Comparison of ENCODE assay signal across 13 cellular contexts in the genomic region with DNA sequence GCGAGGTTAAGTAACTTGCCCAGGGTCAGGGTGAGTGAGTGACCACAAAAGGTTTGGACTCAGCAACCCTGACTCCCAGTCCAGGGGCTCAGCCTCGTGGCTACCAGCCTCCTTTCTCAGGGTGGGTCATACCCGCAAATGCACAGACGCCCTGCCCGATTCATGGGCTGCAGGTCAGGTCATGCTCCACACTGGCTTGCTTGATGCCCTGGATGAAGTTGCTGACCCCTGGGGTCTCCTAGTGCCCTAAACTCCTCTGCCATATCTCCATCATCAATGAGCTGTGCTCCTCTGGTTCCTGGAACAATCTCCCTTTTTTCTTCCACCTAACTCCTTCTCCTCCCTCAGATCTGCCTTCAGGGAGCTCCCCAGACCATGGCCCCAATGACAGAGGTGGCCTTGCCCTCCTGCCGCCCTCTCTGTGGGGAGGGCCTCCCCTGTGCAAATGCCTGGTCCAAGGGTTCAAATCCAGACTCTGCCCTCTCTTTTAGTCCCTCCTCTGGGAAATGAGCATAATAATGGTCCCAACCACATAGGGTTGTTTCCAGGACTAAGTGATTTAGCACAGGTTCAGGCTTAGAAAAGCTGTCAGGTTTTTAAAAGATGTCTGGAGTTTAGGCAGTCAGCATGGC.
DNase-seq lines count a peak whose midpoint lies in the region; ATAC-seq and TF ChIP-seq lines count a peak whose summit lies in the region.
"Had no signal": no experiment of that assay in that cellular context is flagged by ENCODE, and none has a peak within 500 bp of the region (broad histone marks: within the 10 kb centered on the region; RNA-seq: fewer than 3 reads in every experiment).

No MANE protein-coding gene starts in this region.

- peaks cover 12 to 21% of the 10 kb centered on the region in 2 donors for H3K4me1 ChIP-seq in lung (ENCODE audit: control insufficient read depth in 2 of 2, insufficient read depth in 2 of 2, low read length in 2 of 2)
- peaks cover 3% of the 10 kb centered on the region for H3K4me1 ChIP-seq in effector memory CD4-positive, alpha-beta T cell (ENCODE audit: control insufficient read depth, insufficient read depth, low read length, poor library complexity, severe bottlenecking)

- no peak for ATAC-seq in left ventricle myocardium superior
- ATAC-seq in lung (ENCODE audit: insufficient read depth, low FRiP score): no peak
- no peak for ATAC-seq in HG02798 (IDR thresholded peaks at IDR 0.05; ENCODE audit: poor library complexity, unreplicated experiment)
- ATAC-seq: Panc1 had no signal

- WGBS in lung, 2 donors: 81 to 83% methylated on average over 6 of the region's 6 CpGs

- H3K27me3 ChIP-seq in WERI-Rb-1 (ENCODE audit: insufficient read depth, low read depth, severe bottlenecking) (no peaks in the 10 kb centered on the region), lung (ENCODE audit: control insufficient read depth, insufficient read depth) (no peaks in the 10 kb centered on the region)
- no peaks in the 10 kb centered on the region for H3K27me3 ChIP-seq in effector memory CD4-positive, alpha-beta T cell (replicated peaks; ENCODE audit: control insufficient read depth, insufficient read depth, low read length, poor library complexity, severe bottlenecking)
- H3K27me3 ChIP-seq: uterus had no signal

- H3K4me3 ChIP-seq in WERI-Rb-1 (ENCODE audit: low read depth, low read length): no peak overlapping the region
- no peak overlapping the region for H3K4me3 ChIP-seq in lung
- H3K4me3 ChIP-seq in effector memory CD4-positive, alpha-beta T cell (ENCODE audit: insufficient read depth, low read depth, low read length, poor library complexity, severe bottlenecking): no peak overlapping the region
- H3K4me3 ChIP-seq: uterus had no signal

- intact Hi-C loops in cardiac septum (cut with DNase I) (loop anchor here (5.0 kb wide), 1 partner anchor 138 kb away; no protein-coding TSS in a partner anchor), left ventricle myocardium superior (cut with micrococcal nuclease) (no loop called here)

- H3K27ac ChIP-seq in WERI-Rb-1 (no peak overlapping the region), lung (ENCODE audit: low read depth in 1 of 2, low read length in 1 of 2) (no peak overlapping the region)
- no peak overlapping the region for H3K27ac ChIP-seq in effector memory CD4-positive, alpha-beta T cell (ENCODE audit: insufficient read depth, low read length, poor library complexity, severe bottlenecking)

- H3K36me3 ChIP-seq in WERI-Rb-1 (no peaks in the 10 kb centered on the region), lung (ENCODE audit: control insufficient read depth in 2 of 2, insufficient read depth in 2 of 2, low read length in 2 of 2) (no peaks in the 10 kb centered on the region)
- H3K36me3 ChIP-seq in effector memory CD4-positive, alpha-beta T cell (ENCODE audit: control insufficient read depth, insufficient read depth, low read length): no peaks in the 10 kb centered on the region
- H3K36me3 ChIP-seq: uterus had no signal

- DNase-seq in cardiac septum (ENCODE audit: low spot score) (peak; percentile 68), left ventricle myocardium superior (no peak), WERI-Rb-1 (peak; percentile 4), lung (ENCODE audit: low spot score) (peak; percentile 21), GM20000 (ENCODE audit: low spot score) (no peak), COLO829 (ENCODE audit: low spot score) (no peak)
- no peak for DNase-seq in effector memory CD4-positive, alpha-beta T cell
- DNase-seq: GDM1, naive B cell, NCI-H2227 treated with DMSO at 0.1 percent for 48 hours had no signal

- no peaks in the 10 kb centered on the region for H3K9me3 ChIP-seq in WERI-Rb-1 (ENCODE audit: severe bottlenecking)
- peaks cover 0 to 3% of the 10 kb centered on the region in 2 donors for H3K9me3 ChIP-seq in lung (ENCODE audit: control insufficient read depth in 2 of 2, insufficient read depth in 1 of 2, low read length in 1 of 2)
- H3K9me3 ChIP-seq in effector memory CD4-positive, alpha-beta T cell (ENCODE audit: control insufficient read depth, low read length): no peaks in the 10 kb centered on the region
- H3K9me3 ChIP-seq: uterus had no signal

- TF ChIP-seq CTCF in WERI-Rb-1 (IDR thresholded peaks at IDR 0.05; ENCODE audit: low read depth, low read length) (no peak), lung (IDR thresholded peaks at IDR 0.05; ENCODE audit: control extremely low read depth, extremely low read depth) (no peak), GM20000 (IDR thresholded peaks at IDR 0.05; ENCODE audit: extremely low read depth, missing control alignments) (no peak)

Comparison
In these comparisons a context has a peak if more than half of its experiments do, and no peak if none do; other contexts are left out.
1. DNase-seq: peak in cardiac septum (single experiment), WERI-Rb-1 (single experiment) and lung (single experiment); none in left ventricle myocardium superior (single experiment), effector memory CD4-positive, alpha-beta T cell (0 of 3), GM20000 (single experiment) and COLO829 (single experiment).